ENCODE assay signal across 2 cellular contexts in genomic region chr6:163405412-163406309, GRCh38.
TF ChIP-seq lines count a peak whose summit lies in the region.

No MANE protein-coding gene starts in this region.

TF ChIP-seq in GM23338, 12 proteins besides CTCF, POLR2A, EP300 and RAD21 (continued from another document):
- TF ChIP-seq ZNF462 (CRISPR knock-in tag; IDR thresholded peaks at IDR 0.05) (no peak), ETS1 (IDR thresholded peaks at IDR 0.05) (no peak), POLR2AphosphoS5 (IDR thresholded peaks at IDR 0.05; ENCODE audit: low read depth) (no peak), ZNF331 (CRISPR knock-in tag; IDR thresholded peaks at IDR 0.05; ENCODE audit: low read depth) (no peak), ZNF114 (CRISPR knock-in tag; IDR thresholded peaks at IDR 0.05) (no peak), STAT1 (IDR thresholded peaks at IDR 0.05; ENCODE audit: unreplicated experiment) (no peak), REST (IDR thresholded peaks at IDR 0.05; ENCODE audit: unreplicated experiment) (no peak), EZH2phosphoT487 (IDR thresholded peaks at IDR 0.05; ENCODE audit: unreplicated experiment) (no peak), EZH2 (IDR thresholded peaks at IDR 0.05; ENCODE audit: low read depth, unreplicated experiment) (no peak), CREB1 (CRISPR knock-in tag; IDR thresholded peaks at IDR 0.05; ENCODE audit: low read depth) (no peak)

TF ChIP-seq in GM12878, 131 proteins besides CTCF, POLR2A, EP300 and RAD21 (continued from another document and continues in another):
- TF ChIP-seq E4F1 (IDR thresholded peaks at IDR 0.05; ENCODE audit: borderline replicate concordance, partially characterized antibody): no peak
- no peak for TF ChIP-seq KAT2A (conservative IDR thresholded peaks at IDR 0.05; ENCODE audit: control insufficient read depth, low read depth, low read length)
- no peak for TF ChIP-seq BCL3 (IDR thresholded peaks at IDR 0.05; ENCODE audit: borderline replicate concordance, insufficient read depth, low read depth, low read length, poor library complexity, severe bottlenecking)
- peak; percentile 71 for TF ChIP-seq ZNF687 (IDR thresholded peaks at IDR 0.05)
- no peak for TF ChIP-seq ATF2 (IDR thresholded peaks at IDR 0.05; ENCODE audit: low read length)
- TF ChIP-seq TAF1 (IDR thresholded peaks at IDR 0.05; ENCODE audit: borderline replicate concordance, low read depth, low read length): no peak; the same call in 1 of the 2 replicates
- TF ChIP-seq MAX (IDR thresholded peaks at IDR 0.05; ENCODE audit: low read depth, low read length): no peak; the same call in 1 of the 2 replicates
- TF ChIP-seq BCLAF1 (IDR thresholded peaks at IDR 0.05): no peak
- TF ChIP-seq SKIL (IDR thresholded peaks at IDR 0.05; ENCODE audit: low read depth, poor library complexity, severe bottlenecking): no peak
- TF ChIP-seq ETV6 (conservative IDR thresholded peaks at IDR 0.05 in 1 of 2, IDR thresholded peaks at IDR 0.05 in 1 of 2; ENCODE audit: borderline replicate concordance in 1 of 2, low read depth in 1 of 2): no peak
- peak; percentile 55 for TF ChIP-seq RAD51 (IDR thresholded peaks at IDR 0.05)
- peak; percentile 6 for TF ChIP-seq USF1 (IDR thresholded peaks at IDR 0.05; ENCODE audit: borderline replicate concordance, extremely low read length, insufficient read depth, low read depth, low read length)
- TF ChIP-seq RFX5 (IDR thresholded peaks at IDR 0.05; ENCODE audit: low read depth, low read length): no peak
- TF ChIP-seq HDAC6 (IDR thresholded peaks at IDR 0.05; ENCODE audit: unreplicated experiment): no peak
- no peak for TF ChIP-seq NBN (IDR thresholded peaks at IDR 0.05)
- TF ChIP-seq EZH2 (IDR thresholded peaks at IDR 0.05; ENCODE audit: borderline replicate concordance, control insufficient read depth, low read depth, low read length): no peak
- TF ChIP-seq E2F4 (IDR thresholded peaks at IDR 0.05; ENCODE audit: low read depth, low read length): no peak
- no peak for TF ChIP-seq ZSCAN29 (IDR thresholded peaks at IDR 0.05)
- no peak for TF ChIP-seq ZNF622 (IDR thresholded peaks at IDR 0.05)
- TF ChIP-seq FOS (IDR thresholded peaks at IDR 0.05; ENCODE audit: borderline replicate concordance, extremely low read depth, insufficient read length): no peak
- TF ChIP-seq CUX1 (IDR thresholded peaks at IDR 0.05; ENCODE audit: insufficient replicate concordance, low read depth, low read length): no peak
- no peak for TF ChIP-seq MEF2A (IDR thresholded peaks at IDR 0.05; ENCODE audit: insufficient read depth, low read depth, low read length)
- no peak for TF ChIP-seq PBX3 (IDR thresholded peaks at IDR 0.05; ENCODE audit: insufficient replicate concordance, low read depth, low read length)
